8 cellular contexts compared by ENCODE assay signal in the genomic region with DNA sequence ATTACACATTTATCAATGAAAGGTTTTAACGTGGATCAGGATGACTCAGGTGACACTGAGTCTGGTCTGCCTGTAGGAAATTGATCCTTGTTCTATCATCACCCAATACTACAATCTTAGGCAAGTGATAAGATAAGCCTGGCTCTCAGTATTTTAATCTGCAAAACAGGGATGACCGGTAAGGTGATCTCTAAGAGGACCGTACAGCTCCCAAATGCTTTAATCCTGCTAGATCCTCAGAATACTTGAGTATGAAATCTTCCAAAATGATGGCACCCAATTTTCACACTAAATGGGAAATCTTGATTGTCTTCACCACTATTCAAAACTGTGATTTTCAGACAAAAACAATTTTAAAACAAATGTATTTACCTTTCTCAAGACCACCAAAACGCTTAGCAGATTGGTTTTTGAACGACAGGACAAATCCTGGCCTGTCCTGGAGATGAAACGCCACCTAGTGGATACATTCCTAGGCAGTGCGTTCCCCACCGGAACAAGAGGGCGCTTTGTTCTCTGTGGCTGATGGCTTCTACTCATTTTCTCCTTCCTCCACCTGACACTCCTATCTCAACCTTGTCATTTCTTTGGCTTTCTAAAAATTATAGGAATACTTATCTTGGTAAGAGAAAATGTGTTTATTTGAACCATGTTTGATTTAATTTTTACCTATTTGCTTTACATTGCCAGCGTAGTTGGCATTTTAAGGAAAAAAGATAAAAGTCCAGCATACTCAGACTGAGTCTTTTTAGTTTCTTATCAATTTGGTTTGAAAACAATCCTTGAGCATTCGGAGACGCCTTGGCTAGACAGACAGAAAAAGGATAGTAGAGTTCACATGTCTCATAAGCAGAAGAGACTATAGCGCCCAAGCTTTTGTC. TPM values are rescaled to one million over a fixed set of nuclear protein-coding genes. Genes with fewer than 3 reads are reported as not detected.
DNase-seq lines count a peak whose midpoint lies in the region; ATAC-seq and TF ChIP-seq lines count a peak whose summit lies in the region.

No MANE protein-coding gene starts in this region.

- H3K9me3 Mint-ChIP-seq in naive thymus-derived CD4-positive, alpha-beta T cell, result no peaks in the 10 kb centered on the region

- CTCF ChIA-PET in naive thymus-derived CD4-positive, alpha-beta T cell (lab: Charles Lee), result interaction anchor here (1.0 to 2.2 kb wide), 4 partner anchors 40 to 1080 kb away, joined by 3 to 14 read pairs (median 6); no protein-coding TSS in a partner anchor

- H3K36me3 Mint-ChIP-seq in naive thymus-derived CD4-positive, alpha-beta T cell, result no peaks in the 10 kb centered on the region

- intact Hi-C loops in esophagus muscularis mucosa (cut with DNase I), result no loop called here
- intact Hi-C loops in naive thymus-derived CD4-positive, alpha-beta T cell (cut with micrococcal nuclease), result loop anchor here (1.0 to 2.0 kb wide), 5 partner anchors 42 to 1118 kb away; no protein-coding TSS in a partner anchor
- intact Hi-C loops in testis (cut with DNase I; ENCODE audit: low total_unique reads), result no loop called here

- H3K4me1 ChIP-seq in BE2C, result no peaks in the 10 kb centered on the region
- H3K4me1 ChIP-seq in NT2/D1 (ENCODE audit: insufficient read depth, insufficient read length), result no peaks in the 10 kb centered on the region
- H3K4me1 ChIP-seq in esophagus muscularis mucosa, result no peaks in the 10 kb centered on the region
- no peaks in the 10 kb centered on the region for H3K4me1 ChIP-seq in naive thymus-derived CD4-positive, alpha-beta T cell (ENCODE audit: control insufficient read depth in 2 of 2, insufficient read depth in 2 of 2, low read length in 2 of 2)
- H3K4me1 ChIP-seq in testis, result no peaks in the 10 kb centered on the region

- H3K27me3 Mint-ChIP-seq in naive thymus-derived CD4-positive, alpha-beta T cell, result peaks cover 0 to 4% (median 0%) of the 10 kb centered on the region in 5 donors

- H3K4me3 ChIP-seq in BE2C (ENCODE audit: low read depth, low read length) (no peak overlapping the region), NT2/D1 (ENCODE audit: insufficient read length, low read depth) (no peak overlapping the region), esophagus muscularis mucosa (no peak overlapping the region), testis (no peak overlapping the region)
- no peak overlapping the region for H3K4me3 ChIP-seq in naive thymus-derived CD4-positive, alpha-beta T cell (ENCODE audit: low read length)

- H3K9me3 ChIP-seq in BE2C (no peaks in the 10 kb centered on the region), NT2/D1 (ENCODE audit: insufficient read depth, low read length) (no peaks in the 10 kb centered on the region), esophagus muscularis mucosa (no peaks in the 10 kb centered on the region), testis (no peaks in the 10 kb centered on the region)
- no peaks in the 10 kb centered on the region for H3K9me3 ChIP-seq in naive thymus-derived CD4-positive, alpha-beta T cell (ENCODE audit: control insufficient read depth in 2 of 3, low read length in 3 of 3)

- peak; percentile 85 for ATAC-seq in GM18907 (IDR thresholded peaks at IDR 0.05; ENCODE audit: unreplicated experiment)
- ATAC-seq in HG03354 (IDR thresholded peaks at IDR 0.05; ENCODE audit: poor library complexity, severe bottlenecking, unreplicated experiment), result peak; percentile 88
- ATAC-seq in naive thymus-derived CD4-positive, alpha-beta T cell, result peak; percentile 79

- WGBS in esophagus muscularis mucosa, result 53% methylated on average over 13 of the region's 13 CpGs
- 34 to 38% methylated on average over 13 of the region's 13 CpGs for WGBS in testis, 2 donors

- H3K27me3 ChIP-seq in BE2C (no peaks in the 10 kb centered on the region), NT2/D1 (ENCODE audit: insufficient read depth, insufficient read length) (no peaks in the 10 kb centered on the region), esophagus muscularis mucosa (no peaks in the 10 kb centered on the region), testis (no peaks in the 10 kb centered on the region)
- no peaks in the 10 kb centered on the region for H3K27me3 ChIP-seq in naive thymus-derived CD4-positive, alpha-beta T cell (ENCODE audit: control insufficient read depth in 2 of 2, insufficient read depth in 2 of 2, low read length in 2 of 2)

- DNase-seq in BE2C (peak; percentile 74), NT2/D1 (ENCODE audit: low read depth, low spot score) (peak; percentile 71), esophagus muscularis mucosa (ENCODE audit: extremely low spot score) (no peak), testis (peak; percentile 86)
- peak; percentile 67 for DNase-seq in activated CD8-positive, alpha-beta memory T cell treated with anti-CD3 and anti-CD28 coated beads, Interleukin-2, amount 50 U/mL, for 48 hours
- DNase-seq in naive thymus-derived CD4-positive, alpha-beta T cell, result peak in 8 of 9 donors; percentile 8 to 52 (median 38)

- no peak overlapping the region for H3K27ac ChIP-seq in esophagus muscularis mucosa (replicated peaks in 1 of 4)
- no peak overlapping the region for H3K27ac ChIP-seq in naive thymus-derived CD4-positive, alpha-beta T cell (ENCODE audit: low read depth, low read length)
- no peak overlapping the region for H3K27ac ChIP-seq in testis

- H3K36me3 ChIP-seq in BE2C (no peaks in the 10 kb centered on the region), NT2/D1 (ENCODE audit: insufficient read depth, insufficient read length, low read length) (no peaks in the 10 kb centered on the region), esophagus muscularis mucosa (no peaks in the 10 kb centered on the region), testis (ENCODE audit: low read depth, missing control alignments) (no peaks in the 10 kb centered on the region)
- no peaks in the 10 kb centered on the region for H3K36me3 ChIP-seq in naive thymus-derived CD4-positive, alpha-beta T cell (ENCODE audit: control insufficient read depth in 2 of 3, insufficient read depth in 3 of 3, low read length in 3 of 3)

- no peak for TF ChIP-seq EP300 in esophagus muscularis mucosa (IDR thresholded peaks at IDR 0.05)

- TF ChIP-seq POLR2A in esophagus muscularis mucosa (IDR thresholded peaks at IDR 0.05; ENCODE audit: low read depth) (no peak), testis (IDR thresholded peaks at IDR 0.05) (no peak)

- no peak overlapping the region for H3K4me3 Mint-ChIP-seq in naive thymus-derived CD4-positive, alpha-beta T cell

- H3K9ac ChIP-seq in NT2/D1 (ENCODE audit: insufficient read length, low read depth), result no peak overlapping the region

- POLR2A ChIA-PET in naive thymus-derived CD4-positive, alpha-beta T cell (lab: Charles Lee), result interaction anchor here (0.6 kb wide), 1 partner anchor 24 kb away, joined by 7 read pairs; no protein-coding TSS in a partner anchor

- peak; percentile 99 for TF ChIP-seq CTCF in BE2C (IDR thresholded peaks at IDR 0.05; ENCODE audit: low read depth, low read length)
- TF ChIP-seq CTCF in esophagus muscularis mucosa (IDR thresholded peaks at IDR 0.05), result peak; percentile 58 to 73 (median 62)
- peak; percentile 73 to 82 (median 80) for TF ChIP-seq CTCF in testis (IDR thresholded peaks at IDR 0.05)

- peaks cover 0 to 2% (median 0%) of the 10 kb centered on the region in 7 donors for H3K4me1 Mint-ChIP-seq in naive thymus-derived CD4-positive, alpha-beta T cell

- H3K27ac Mint-ChIP-seq in naive thymus-derived CD4-positive, alpha-beta T cell, result no peak overlapping the region

RNA-seq across cellular contexts. Expression of a gene that starts 41.2 kb away (rescaled TPM):
- polyA plus RNA-seq in BE2C (2012; ENCODE audit: insufficient read depth, insufficient read length, low read depth), result 3.3 TPM
- total RNA-seq in esophagus muscularis mucosa, result 100 to 1,000 TPM in 1 of 4 donors, 10 to 100 TPM in 3; 66.9 to 117 (median 71.6) TPM
- 100 to 1,000 TPM in 1 of 5 experiments, 10 to 100 TPM in 1, 1 to 10 TPM in 2, under 1 TPM in 1; 0.31 to 563 (median 1.5) TPM for total RNA-seq in naive thymus-derived CD4-positive, alpha-beta T cell
- polyA plus RNA-seq in naive thymus-derived CD4-positive, alpha-beta T cell, result under 1 TPM; 0.28 to 0.35 TPM
- 10 to 100 TPM; 15.7 to 23.4 TPM for total RNA-seq in testis
- 22.8 TPM for polyA plus RNA-seq in testis (ENCODE audit: insufficient read depth, low read depth, low replicate concordance)

Comparison
In these comparisons a context has a peak if more than half of its experiments do, and no peak if none do; other contexts are left out.
1. intact Hi-C loops: an anchor here in naive thymus-derived CD4-positive, alpha-beta T cell (1.0 to 2.0 kb wide); none called in esophagus muscularis mucosa and testis.